1 cellular context compared by ENCODE assay signal in genomic region chr3:152857082-152857481, GRCh38.
A peak's percentile ranks its signal among the peaks of the same experiment; 100 is the strongest.
TF ChIP-seq lines count a peak whose summit lies in the region.

No MANE protein-coding gene starts in this region.

TF ChIP-seq in K562, 482 proteins besides CTCF, POLR2A, EP300 and RAD21 (continued from another document and continues in another):
- TF ChIP-seq, protein P1, sequence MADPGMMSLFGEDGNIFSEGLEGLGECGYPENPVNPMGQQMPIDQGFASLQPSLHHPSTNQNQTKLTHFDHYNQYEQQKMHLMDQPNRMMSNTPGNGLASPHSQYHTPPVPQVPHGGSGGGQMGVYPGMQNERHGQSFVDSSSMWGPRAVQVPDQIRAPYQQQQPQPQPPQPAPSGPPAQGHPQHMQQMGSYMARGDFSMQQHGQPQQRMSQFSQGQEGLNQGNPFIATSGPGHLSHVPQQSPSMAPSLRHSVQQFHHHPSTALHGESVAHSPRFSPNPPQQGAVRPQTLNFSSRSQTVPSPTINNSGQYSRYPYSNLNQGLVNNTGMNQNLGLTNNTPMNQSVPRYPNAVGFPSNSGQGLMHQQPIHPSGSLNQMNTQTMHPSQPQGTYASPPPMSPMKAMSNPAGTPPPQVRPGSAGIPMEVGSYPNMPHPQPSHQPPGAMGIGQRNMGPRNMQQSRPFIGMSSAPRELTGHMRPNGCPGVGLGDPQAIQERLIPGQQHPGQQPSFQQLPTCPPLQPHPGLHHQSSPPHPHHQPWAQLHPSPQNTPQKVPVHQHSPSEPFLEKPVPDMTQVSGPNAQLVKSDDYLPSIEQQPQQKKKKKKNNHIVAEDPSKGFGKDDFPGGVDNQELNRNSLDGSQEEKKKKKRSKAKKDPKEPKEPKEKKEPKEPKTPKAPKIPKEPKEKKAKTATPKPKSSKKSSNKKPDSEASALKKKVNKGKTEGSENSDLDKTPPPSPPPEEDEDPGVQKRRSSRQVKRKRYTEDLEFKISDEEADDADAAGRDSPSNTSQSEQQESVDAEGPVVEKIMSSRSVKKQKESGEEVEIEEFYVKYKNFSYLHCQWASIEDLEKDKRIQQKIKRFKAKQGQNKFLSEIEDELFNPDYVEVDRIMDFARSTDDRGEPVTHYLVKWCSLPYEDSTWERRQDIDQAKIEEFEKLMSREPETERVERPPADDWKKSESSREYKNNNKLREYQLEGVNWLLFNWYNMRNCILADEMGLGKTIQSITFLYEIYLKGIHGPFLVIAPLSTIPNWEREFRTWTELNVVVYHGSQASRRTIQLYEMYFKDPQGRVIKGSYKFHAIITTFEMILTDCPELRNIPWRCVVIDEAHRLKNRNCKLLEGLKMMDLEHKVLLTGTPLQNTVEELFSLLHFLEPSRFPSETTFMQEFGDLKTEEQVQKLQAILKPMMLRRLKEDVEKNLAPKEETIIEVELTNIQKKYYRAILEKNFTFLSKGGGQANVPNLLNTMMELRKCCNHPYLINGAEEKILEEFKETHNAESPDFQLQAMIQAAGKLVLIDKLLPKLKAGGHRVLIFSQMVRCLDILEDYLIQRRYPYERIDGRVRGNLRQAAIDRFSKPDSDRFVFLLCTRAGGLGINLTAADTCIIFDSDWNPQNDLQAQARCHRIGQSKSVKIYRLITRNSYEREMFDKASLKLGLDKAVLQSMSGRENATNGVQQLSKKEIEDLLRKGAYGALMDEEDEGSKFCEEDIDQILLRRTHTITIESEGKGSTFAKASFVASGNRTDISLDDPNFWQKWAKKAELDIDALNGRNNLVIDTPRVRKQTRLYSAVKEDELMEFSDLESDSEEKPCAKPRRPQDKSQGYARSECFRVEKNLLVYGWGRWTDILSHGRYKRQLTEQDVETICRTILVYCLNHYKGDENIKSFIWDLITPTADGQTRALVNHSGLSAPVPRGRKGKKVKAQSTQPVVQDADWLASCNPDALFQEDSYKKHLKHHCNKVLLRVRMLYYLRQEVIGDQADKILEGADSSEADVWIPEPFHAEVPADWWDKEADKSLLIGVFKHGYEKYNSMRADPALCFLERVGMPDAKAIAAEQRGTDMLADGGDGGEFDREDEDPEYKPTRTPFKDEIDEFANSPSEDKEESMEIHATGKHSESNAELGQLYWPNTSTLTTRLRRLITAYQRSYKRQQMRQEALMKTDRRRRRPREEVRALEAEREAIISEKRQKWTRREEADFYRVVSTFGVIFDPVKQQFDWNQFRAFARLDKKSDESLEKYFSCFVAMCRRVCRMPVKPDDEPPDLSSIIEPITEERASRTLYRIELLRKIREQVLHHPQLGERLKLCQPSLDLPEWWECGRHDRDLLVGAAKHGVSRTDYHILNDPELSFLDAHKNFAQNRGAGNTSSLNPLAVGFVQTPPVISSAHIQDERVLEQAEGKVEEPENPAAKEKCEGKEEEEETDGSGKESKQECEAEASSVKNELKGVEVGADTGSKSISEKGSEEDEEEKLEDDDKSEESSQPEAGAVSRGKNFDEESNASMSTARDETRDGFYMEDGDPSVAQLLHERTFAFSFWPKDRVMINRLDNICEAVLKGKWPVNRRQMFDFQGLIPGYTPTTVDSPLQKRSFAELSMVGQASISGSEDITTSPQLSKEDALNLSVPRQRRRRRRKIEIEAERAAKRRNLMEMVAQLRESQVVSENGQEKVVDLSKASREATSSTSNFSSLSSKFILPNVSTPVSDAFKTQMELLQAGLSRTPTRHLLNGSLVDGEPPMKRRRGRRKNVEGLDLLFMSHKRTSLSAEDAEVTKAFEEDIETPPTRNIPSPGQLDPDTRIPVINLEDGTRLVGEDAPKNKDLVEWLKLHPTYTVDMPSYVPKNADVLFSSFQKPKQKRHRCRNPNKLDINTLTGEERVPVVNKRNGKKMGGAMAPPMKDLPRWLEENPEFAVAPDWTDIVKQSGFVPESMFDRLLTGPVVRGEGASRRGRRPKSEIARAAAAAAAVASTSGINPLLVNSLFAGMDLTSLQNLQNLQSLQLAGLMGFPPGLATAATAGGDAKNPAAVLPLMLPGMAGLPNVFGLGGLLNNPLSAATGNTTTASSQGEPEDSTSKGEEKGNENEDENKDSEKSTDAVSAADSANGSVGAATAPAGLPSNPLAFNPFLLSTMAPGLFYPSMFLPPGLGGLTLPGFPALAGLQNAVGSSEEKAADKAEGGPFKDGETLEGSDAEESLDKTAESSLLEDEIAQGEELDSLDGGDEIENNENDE (IDR thresholded peaks at IDR 0.05; ENCODE audit: low read depth, low read length): no peak
- TF ChIP-seq FOXA1 (IDR thresholded peaks at IDR 0.05; ENCODE audit: borderline replicate concordance) (no peak), FOXM1 (IDR thresholded peaks at IDR 0.05; ENCODE audit: low read depth) (no peak), FOXM1 (CRISPR knock-in tag; IDR thresholded peaks at IDR 0.05; ENCODE audit: low read depth) (no peak), E4F1 (CRISPR knock-in tag; IDR thresholded peaks at IDR 0.05; ENCODE audit: borderline replicate concordance) (no peak), EGR1 (conservative IDR thresholded peaks at IDR 0.05) (no peak), MYBL2 (IDR thresholded peaks at IDR 0.05; ENCODE audit: low read depth) (no peak), MYBL2 (CRISPR knock-in tag; IDR thresholded peaks at IDR 0.05; ENCODE audit: borderline replicate concordance) (no peak), HDAC2 (IDR thresholded peaks at IDR 0.05) (peak; percentile 67), MTA2 (IDR thresholded peaks at IDR 0.05; ENCODE audit: low read depth) (no peak), KAT2B (IDR thresholded peaks at IDR 0.05; ENCODE audit: low read depth, low read length) (no peak), ZNF408 (CRISPR knock-in tag; IDR thresholded peaks at IDR 0.05; ENCODE audit: low read depth) (no peak), PCBP2 (IDR thresholded peaks at IDR 0.05; ENCODE audit: low read depth, low read length, poor library complexity, severe bottlenecking) (no peak), IRF9 (tag; IDR thresholded peaks at IDR 0.05) (0 out of 2 replicates have a peak, but pooled peaks have one; percentile 14), NONO (IDR thresholded peaks at IDR 0.05; ENCODE audit: low read depth in 2 of 2, low read length in 1 of 2) (no peak), NFE2L1 (tag; IDR thresholded peaks at IDR 0.05; ENCODE audit: borderline replicate concordance, low read depth) (no peak), ZKSCAN3 (CRISPR knock-in tag; IDR thresholded peaks at IDR 0.05) (no peak), ZC3H4 (CRISPR knock-in tag; IDR thresholded peaks at IDR 0.05; ENCODE audit: borderline replicate concordance) (no peak), HNRNPH1 (optimal IDR thresholded peaks at IDR 0.05; ENCODE audit: low read depth, low read length) (no peak), RUNX1 (IDR thresholded peaks at IDR 0.05; ENCODE audit: low read depth) (no peak), CBX5 (IDR thresholded peaks at IDR 0.05; ENCODE audit: borderline replicate concordance, low read depth) (no peak), POLR2AphosphoS2 (IDR thresholded peaks at IDR 0.05; ENCODE audit: low read length) (no peak), PATZ1 (CRISPR knock-in tag; IDR thresholded peaks at IDR 0.05; ENCODE audit: borderline replicate concordance) (no peak)
- TF ChIP-seq, protein P2, sequence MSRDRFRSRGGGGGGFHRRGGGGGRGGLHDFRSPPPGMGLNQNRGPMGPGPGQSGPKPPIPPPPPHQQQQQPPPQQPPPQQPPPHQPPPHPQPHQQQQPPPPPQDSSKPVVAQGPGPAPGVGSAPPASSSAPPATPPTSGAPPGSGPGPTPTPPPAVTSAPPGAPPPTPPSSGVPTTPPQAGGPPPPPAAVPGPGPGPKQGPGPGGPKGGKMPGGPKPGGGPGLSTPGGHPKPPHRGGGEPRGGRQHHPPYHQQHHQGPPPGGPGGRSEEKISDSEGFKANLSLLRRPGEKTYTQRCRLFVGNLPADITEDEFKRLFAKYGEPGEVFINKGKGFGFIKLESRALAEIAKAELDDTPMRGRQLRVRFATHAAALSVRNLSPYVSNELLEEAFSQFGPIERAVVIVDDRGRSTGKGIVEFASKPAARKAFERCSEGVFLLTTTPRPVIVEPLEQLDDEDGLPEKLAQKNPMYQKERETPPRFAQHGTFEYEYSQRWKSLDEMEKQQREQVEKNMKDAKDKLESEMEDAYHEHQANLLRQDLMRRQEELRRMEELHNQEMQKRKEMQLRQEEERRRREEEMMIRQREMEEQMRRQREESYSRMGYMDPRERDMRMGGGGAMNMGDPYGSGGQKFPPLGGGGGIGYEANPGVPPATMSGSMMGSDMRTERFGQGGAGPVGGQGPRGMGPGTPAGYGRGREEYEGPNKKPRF (IDR thresholded peaks at IDR 0.05; ENCODE audit: low read depth, low read length): no peak
- TF ChIP-seq, protein P3, sequence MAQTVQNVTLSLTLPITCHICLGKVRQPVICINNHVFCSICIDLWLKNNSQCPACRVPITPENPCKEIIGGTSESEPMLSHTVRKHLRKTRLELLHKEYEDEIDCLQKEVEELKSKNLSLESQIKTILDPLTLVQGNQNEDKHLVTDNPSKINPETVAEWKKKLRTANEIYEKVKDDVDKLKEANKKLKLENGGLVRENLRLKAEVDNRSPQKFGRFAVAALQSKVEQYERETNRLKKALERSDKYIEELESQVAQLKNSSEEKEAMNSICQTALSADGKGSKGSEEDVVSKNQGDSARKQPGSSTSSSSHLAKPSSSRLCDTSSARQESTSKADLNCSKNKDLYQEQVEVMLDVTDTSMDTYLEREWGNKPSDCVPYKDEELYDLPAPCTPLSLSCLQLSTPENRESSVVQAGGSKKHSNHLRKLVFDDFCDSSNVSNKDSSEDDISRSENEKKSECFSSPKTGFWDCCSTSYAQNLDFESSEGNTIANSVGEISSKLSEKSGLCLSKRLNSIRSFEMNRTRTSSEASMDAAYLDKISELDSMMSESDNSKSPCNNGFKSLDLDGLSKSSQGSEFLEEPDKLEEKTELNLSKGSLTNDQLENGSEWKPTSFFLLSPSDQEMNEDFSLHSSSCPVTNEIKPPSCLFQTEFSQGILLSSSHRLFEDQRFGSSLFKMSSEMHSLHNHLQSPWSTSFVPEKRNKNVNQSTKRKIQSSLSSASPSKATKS (CRISPR knock-in tag; IDR thresholded peaks at IDR 0.05): no peak
- TF ChIP-seq, protein P4, sequence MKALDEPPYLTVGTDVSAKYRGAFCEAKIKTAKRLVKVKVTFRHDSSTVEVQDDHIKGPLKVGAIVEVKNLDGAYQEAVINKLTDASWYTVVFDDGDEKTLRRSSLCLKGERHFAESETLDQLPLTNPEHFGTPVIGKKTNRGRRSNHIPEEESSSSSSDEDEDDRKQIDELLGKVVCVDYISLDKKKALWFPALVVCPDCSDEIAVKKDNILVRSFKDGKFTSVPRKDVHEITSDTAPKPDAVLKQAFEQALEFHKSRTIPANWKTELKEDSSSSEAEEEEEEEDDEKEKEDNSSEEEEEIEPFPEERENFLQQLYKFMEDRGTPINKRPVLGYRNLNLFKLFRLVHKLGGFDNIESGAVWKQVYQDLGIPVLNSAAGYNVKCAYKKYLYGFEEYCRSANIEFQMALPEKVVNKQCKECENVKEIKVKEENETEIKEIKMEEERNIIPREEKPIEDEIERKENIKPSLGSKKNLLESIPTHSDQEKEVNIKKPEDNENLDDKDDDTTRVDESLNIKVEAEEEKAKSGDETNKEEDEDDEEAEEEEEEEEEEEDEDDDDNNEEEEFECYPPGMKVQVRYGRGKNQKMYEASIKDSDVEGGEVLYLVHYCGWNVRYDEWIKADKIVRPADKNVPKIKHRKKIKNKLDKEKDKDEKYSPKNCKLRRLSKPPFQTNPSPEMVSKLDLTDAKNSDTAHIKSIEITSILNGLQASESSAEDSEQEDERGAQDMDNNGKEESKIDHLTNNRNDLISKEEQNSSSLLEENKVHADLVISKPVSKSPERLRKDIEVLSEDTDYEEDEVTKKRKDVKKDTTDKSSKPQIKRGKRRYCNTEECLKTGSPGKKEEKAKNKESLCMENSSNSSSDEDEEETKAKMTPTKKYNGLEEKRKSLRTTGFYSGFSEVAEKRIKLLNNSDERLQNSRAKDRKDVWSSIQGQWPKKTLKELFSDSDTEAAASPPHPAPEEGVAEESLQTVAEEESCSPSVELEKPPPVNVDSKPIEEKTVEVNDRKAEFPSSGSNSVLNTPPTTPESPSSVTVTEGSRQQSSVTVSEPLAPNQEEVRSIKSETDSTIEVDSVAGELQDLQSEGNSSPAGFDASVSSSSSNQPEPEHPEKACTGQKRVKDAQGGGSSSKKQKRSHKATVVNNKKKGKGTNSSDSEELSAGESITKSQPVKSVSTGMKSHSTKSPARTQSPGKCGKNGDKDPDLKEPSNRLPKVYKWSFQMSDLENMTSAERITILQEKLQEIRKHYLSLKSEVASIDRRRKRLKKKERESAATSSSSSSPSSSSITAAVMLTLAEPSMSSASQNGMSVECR (CRISPR knock-in tag; IDR thresholded peaks at IDR 0.05): no peak
- TF ChIP-seq, protein P5, sequence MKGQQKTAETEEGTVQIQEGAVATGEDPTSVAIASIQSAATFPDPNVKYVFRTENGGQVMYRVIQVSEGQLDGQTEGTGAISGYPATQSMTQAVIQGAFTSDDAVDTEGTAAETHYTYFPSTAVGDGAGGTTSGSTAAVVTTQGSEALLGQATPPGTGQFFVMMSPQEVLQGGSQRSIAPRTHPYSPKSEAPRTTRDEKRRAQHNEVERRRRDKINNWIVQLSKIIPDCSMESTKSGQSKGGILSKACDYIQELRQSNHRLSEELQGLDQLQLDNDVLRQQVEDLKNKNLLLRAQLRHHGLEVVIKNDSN (CRISPR knock-in tag; IDR thresholded peaks at IDR 0.05): no peak
